ENCODE assay signal across 1 cellular context in the genomic region with DNA sequence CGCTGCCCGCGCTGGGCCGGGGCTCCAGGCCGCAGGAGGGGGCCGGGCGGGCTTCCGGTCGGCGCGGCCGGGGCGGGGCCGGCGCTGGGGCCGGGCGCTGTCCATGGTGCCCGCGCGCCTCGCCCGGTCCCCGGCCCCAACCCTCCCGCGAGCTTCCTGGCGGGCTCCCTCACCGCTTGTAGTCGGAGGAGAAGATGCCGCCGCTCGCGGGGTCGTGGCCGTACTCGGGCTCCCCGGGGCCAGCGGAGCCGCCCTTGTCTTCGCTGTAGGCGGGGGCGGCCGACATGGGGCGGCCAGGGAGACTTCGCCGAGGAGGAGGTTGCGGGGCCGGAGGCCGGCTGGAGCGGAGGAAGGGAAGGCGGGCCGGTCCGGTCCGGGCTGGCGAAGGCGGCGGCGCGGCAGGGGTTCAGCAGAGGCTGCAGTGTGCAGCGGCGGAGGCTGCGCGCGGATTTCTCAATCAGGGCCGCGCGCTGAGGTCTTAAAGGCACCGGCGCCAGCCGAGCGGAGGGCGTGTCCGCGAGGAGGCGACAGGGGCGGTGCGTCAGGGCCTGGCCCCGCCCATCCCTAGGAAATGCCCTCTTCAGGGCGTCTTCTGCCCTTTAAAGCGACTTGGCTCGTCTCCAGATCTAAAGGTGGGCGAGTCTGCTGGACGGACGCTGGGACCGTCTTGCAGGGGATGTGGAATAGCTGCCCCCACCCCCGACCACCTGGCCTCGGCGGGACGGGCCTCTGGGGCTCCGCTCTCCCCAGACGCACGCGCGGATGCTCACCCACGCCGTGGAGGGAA.
A peak's percentile ranks its signal among the peaks of the same experiment; 100 is the strongest.
TF ChIP-seq lines count a peak whose summit lies in the region.

A gene with protein sequence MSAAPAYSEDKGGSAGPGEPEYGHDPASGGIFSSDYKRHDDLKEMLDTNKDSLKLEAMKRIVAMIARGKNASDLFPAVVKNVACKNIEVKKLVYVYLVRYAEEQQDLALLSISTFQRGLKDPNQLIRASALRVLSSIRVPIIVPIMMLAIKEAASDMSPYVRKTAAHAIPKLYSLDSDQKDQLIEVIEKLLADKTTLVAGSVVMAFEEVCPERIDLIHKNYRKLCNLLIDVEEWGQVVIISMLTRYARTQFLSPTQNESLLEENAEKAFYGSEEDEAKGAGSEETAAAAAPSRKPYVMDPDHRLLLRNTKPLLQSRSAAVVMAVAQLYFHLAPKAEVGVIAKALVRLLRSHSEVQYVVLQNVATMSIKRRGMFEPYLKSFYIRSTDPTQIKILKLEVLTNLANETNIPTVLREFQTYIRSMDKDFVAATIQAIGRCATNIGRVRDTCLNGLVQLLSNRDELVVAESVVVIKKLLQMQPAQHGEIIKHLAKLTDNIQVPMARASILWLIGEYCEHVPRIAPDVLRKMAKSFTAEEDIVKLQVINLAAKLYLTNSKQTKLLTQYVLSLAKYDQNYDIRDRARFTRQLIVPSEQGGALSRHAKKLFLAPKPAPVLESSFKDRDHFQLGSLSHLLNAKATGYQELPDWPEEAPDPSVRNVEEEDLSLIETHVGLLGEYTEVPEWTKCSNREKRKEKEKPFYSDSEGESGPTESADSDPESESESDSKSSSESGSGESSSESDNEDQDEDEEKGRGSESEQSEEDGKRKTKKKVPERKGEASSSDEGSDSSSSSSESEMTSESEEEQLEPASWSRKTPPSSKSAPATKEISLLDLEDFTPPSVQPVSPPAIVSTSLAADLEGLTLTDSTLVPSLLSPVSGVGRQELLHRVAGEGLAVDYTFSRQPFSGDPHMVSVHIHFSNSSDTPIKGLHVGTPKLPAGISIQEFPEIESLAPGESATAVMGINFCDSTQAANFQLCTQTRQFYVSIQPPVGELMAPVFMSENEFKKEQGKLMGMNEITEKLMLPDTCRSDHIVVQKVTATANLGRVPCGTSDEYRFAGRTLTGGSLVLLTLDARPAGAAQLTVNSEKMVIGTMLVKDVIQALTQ (minus strand): TSS at position 455 of the 787 bp plus-strand sequence. CDS start 169 bp downstream, at position 286.

TF ChIP-seq in HepG2, 621 proteins besides CTCF, POLR2A, EP300 and RAD21 (continued from another document):
- TF ChIP-seq, protein P1, sequence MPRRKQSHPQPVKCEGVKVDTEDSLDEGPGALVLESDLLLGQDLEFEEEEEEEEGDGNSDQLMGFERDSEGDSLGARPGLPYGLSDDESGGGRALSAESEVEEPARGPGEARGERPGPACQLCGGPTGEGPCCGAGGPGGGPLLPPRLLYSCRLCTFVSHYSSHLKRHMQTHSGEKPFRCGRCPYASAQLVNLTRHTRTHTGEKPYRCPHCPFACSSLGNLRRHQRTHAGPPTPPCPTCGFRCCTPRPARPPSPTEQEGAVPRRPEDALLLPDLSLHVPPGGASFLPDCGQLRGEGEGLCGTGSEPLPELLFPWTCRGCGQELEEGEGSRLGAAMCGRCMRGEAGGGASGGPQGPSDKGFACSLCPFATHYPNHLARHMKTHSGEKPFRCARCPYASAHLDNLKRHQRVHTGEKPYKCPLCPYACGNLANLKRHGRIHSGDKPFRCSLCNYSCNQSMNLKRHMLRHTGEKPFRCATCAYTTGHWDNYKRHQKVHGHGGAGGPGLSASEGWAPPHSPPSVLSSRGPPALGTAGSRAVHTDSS (CRISPR knock-in tag; conservative IDR thresholded peaks at IDR 0.05) = no peak
- no peak; the same call in 1 of the 2 replicates for TF ChIP-seq ZNF451 (CRISPR knock-in tag; IDR thresholded peaks at IDR 0.05)
- TF ChIP-seq GLI4 (CRISPR knock-in tag; IDR thresholded peaks at IDR 0.05; ENCODE audit: borderline replicate concordance) = no peak
- no peak for TF ChIP-seq ZSCAN12 (CRISPR knock-in tag; IDR thresholded peaks at IDR 0.05)
- TF ChIP-seq REXO4 (CRISPR knock-in tag; IDR thresholded peaks at IDR 0.05; ENCODE audit: borderline replicate concordance) = 0 out of 2 replicates have a peak, but pooled peaks have one; percentile 11
- TF ChIP-seq, protein P2, sequence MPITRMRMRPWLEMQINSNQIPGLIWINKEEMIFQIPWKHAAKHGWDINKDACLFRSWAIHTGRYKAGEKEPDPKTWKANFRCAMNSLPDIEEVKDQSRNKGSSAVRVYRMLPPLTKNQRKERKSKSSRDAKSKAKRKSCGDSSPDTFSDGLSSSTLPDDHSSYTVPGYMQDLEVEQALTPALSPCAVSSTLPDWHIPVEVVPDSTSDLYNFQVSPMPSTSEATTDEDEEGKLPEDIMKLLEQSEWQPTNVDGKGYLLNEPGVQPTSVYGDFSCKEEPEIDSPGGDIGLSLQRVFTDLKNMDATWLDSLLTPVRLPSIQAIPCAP (CRISPR knock-in tag; IDR thresholded peaks at IDR 0.05; ENCODE audit: low read depth) = no peak; the same call in 1 of the 2 replicates
- no peak for TF ChIP-seq LCORL (IDR thresholded peaks at IDR 0.05)
- TF ChIP-seq LCORL (CRISPR knock-in tag; IDR thresholded peaks at IDR 0.05) = no peak
- no peak; the same call in 1 of the 2 replicates for TF ChIP-seq ZNF558 (CRISPR knock-in tag; IDR thresholded peaks at IDR 0.05; ENCODE audit: borderline replicate concordance)
- no peak for TF ChIP-seq MEIS1 (CRISPR knock-in tag; IDR thresholded peaks at IDR 0.05; ENCODE audit: borderline replicate concordance)
- no peak for TF ChIP-seq SMYD3 (CRISPR knock-in tag; IDR thresholded peaks at IDR 0.05)
- no peak for TF ChIP-seq KLF15 (CRISPR knock-in tag; IDR thresholded peaks at IDR 0.05; ENCODE audit: borderline replicate concordance)
- TF ChIP-seq, protein P3, sequence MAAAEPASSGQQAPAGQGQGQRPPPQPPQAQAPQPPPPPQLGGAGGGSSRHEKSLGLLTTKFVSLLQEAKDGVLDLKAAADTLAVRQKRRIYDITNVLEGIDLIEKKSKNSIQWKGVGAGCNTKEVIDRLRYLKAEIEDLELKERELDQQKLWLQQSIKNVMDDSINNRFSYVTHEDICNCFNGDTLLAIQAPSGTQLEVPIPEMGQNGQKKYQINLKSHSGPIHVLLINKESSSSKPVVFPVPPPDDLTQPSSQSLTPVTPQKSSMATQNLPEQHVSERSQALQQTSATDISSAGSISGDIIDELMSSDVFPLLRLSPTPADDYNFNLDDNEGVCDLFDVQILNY (CRISPR knock-in tag; conservative IDR thresholded peaks at IDR 0.05) = 0 out of 2 replicates have a peak, but pooled peaks have one; percentile 59
- TF ChIP-seq FOXO1 (CRISPR knock-in tag; IDR thresholded peaks at IDR 0.05) = no peak
